ENCODE assay signal across 8 cellular contexts in genomic region chr3:12891985-12892839, GRCh38. TPM values are rescaled to one million over a fixed set of nuclear protein-coding genes. Genes with fewer than 3 reads are reported as not detected.
DNase-seq lines count a peak whose midpoint lies in the region; TF ChIP-seq lines count a peak whose summit lies in the region.

No MANE protein-coding gene starts in this region.

- H2AFZ ChIP-seq in fibroblast of lung (ENCODE audit: low read length): peak overlapping the region; percentile 48

- DNase-seq in HPDE6-E6E7 (ENCODE audit: extremely low spot score): peak; percentile 11
- peak; percentile 40 to 50 for DNase-seq in NOMO-1 (lab: John Stamatoyannopoulos, UW; ENCODE audit: unreplicated experiment in 2 of 2)
- DNase-seq in activated T-cell treated with anti-CD3 and anti-CD28 coated beads, Interleukin-2, amount 50 U/mL, for 48 hours: peak; percentile 51 to 64
- DNase-seq in fibroblast of lung (ENCODE audit: low read depth in 2 of 2): peak; percentile 52 to 70
- DNase-seq in nephron progenitor cell: peak; percentile 64
- DNase-seq in transverse colon: peak; percentile 35
- no peak for DNase-seq in 8988T

- H3K27me3 Mint-ChIP-seq in nephron progenitor cell (ENCODE audit: low read depth, poor library complexity): peaks cover 10% of the 10 kb centered on the region

- no peaks in the 10 kb centered on the region for H3K4me1 ChIP-seq in fibroblast of lung (ENCODE audit: control insufficient read depth, extremely low read depth, insufficient read depth, low read length)
- H3K4me1 ChIP-seq in transverse colon: peaks cover 0 to 9% (median 3%) of the 10 kb centered on the region in 4 donors

- no peak overlapping the region for H3K27ac Mint-ChIP-seq in nephron progenitor cell

- H3K27ac ChIP-seq in C4-2B (no peak overlapping the region), fibroblast of lung (ENCODE audit: insufficient read depth, low read length) (no peak overlapping the region), transverse colon (no peak overlapping the region)

- 0 to 11% methylated on average over 4 to 16 of the region's 16 CpGs for WGBS in transverse colon (ENCODE audit: low coverage in 1 of 2), 2 donors

- H3K4me2 ChIP-seq in fibroblast of lung (ENCODE audit: extremely low read depth, insufficient read depth, low read length): peak overlapping the region; percentile 68

- no peak for TF ChIP-seq POLR2A in transverse colon (IDR thresholded peaks at IDR 0.05)

- in situ Hi-C loops in transverse colon (cut with MboI; ENCODE audit: low pct_ligation_motif_present in 1 of 4, low pct_unique_long_range_greater_than_20kb in 1 of 4, low sequenced_read_pairs in 3 of 4): no loop called here

- H3K9me3 ChIP-seq in fibroblast of lung (ENCODE audit: control insufficient read depth, insufficient read depth, low read depth, low read length): no peaks in the 10 kb centered on the region
- H3K9me3 ChIP-seq in transverse colon: no peaks in the 10 kb centered on the region

- peaks cover 25% of the 10 kb centered on the region for H3K4me1 Mint-ChIP-seq in nephron progenitor cell

- no peaks in the 10 kb centered on the region for H4K20me1 ChIP-seq in fibroblast of lung (ENCODE audit: control insufficient read depth, extremely low read depth, insufficient read depth, low read length)

- H3K36me3 ChIP-seq in fibroblast of lung (ENCODE audit: control insufficient read depth, insufficient read depth, low read length): no peaks in the 10 kb centered on the region
- no peaks in the 10 kb centered on the region for H3K36me3 ChIP-seq in transverse colon

- H3K9me3 Mint-ChIP-seq in nephron progenitor cell: no peaks in the 10 kb centered on the region

- H3K79me2 ChIP-seq in fibroblast of lung (ENCODE audit: control insufficient read depth, insufficient read depth, low read length): no peaks in the 10 kb centered on the region

- no peak overlapping the region for H3K4me3 Mint-ChIP-seq in nephron progenitor cell

- H3K4me3 ChIP-seq in fibroblast of lung (replicated peaks in 1 of 4; ENCODE audit: control extremely low read depth in 1 of 4, insufficient read depth in 1 of 4, low read depth in 3 of 4, low read length in 4 of 4) (peak overlapping the region in 2 of 4 experiments; percentile 21 to 25), transverse colon (peak overlapping the region in 1 of 4 donors; percentile 32)

- TF ChIP-seq CTCF in C4-2B (conservative IDR thresholded peaks at IDR 0.05) (peak; percentile 84), fibroblast of lung (conservative IDR thresholded peaks at IDR 0.05 in 1 of 2, IDR thresholded peaks at IDR 0.05 in 1 of 2; ENCODE audit: low read depth in 1 of 2, low read length in 2 of 2) (peak; percentile 91 to 97), nephron progenitor cell (IDR thresholded peaks at IDR 0.05) (peak; percentile 89), transverse colon (IDR thresholded peaks at IDR 0.05) (peak; percentile 86 to 92 (median 90))

- H3K27me3 ChIP-seq in fibroblast of lung (ENCODE audit: control insufficient read depth, insufficient read depth, low read length) (peaks cover 7% of the 10 kb centered on the region), transverse colon (peaks cover 12% of the 10 kb centered on the region)

- H3K36me3 Mint-ChIP-seq in nephron progenitor cell (ENCODE audit: low read depth): no peaks in the 10 kb centered on the region

- intact Hi-C loops in transverse colon (cut with DNase I; ENCODE audit: low total_unique reads): loop anchor here (1.0 kb wide), 1 partner anchor 24 kb away; no protein-coding TSS in a partner anchor

- H3K9ac ChIP-seq in fibroblast of lung (ENCODE audit: insufficient read depth, low read length): no peak overlapping the region

- TF ChIP-seq EP300 in transverse colon (IDR thresholded peaks at IDR 0.05; ENCODE audit: low read depth): no peak

RNA-seq across cellular contexts. Expression of gene RPL32, which starts 50.8 kb away (rescaled TPM):
- total RNA-seq in fibroblast of lung (1,141 and 1,244 TPM in 2 replicates), transverse colon (100 to 1,000 TPM; 373 to 937 (median 550) TPM)
- polyA plus RNA-seq in fibroblast of lung: 1,855 and 2,018 TPM in 2 replicates
- 2,758 and 2,760 TPM in 2 replicates for polyA plus RNA-seq in fibroblast of lung (2012)
- polyA minus RNA-seq in fibroblast of lung (ENCODE audit: low replicate concordance): 351 and 379 TPM in 2 replicates
